Comparison of ENCODE assay signal across 8 cellular contexts in the genomic region with DNA sequence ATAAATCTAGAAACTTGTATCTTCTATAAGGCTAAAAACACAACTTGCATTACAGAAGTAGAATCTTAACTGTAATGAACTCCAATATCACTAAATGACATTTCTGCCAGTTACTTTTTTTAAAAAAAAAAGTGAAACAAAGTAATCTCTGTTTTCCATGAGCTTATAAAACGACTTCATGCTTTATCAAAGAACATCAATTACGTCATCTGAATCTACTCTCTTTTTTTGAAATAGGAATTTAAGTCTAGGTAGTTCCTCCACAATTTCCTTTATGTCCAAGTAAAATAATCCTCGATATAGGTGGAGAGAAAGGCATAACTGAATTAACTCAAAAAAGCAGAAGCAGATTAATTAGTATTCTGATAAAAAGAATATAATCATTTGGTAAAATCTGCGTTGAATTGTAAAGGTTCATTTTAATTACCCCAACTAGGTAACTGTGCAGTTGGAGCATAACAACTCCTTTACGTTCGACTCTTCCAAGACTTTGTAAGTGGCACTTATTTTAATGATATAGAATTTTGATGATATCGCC. TPM values are rescaled to one million over a fixed set of nuclear protein-coding genes. Genes with fewer than 3 reads are reported as not detected.
A peak's percentile ranks its signal among the peaks of the same experiment; 100 is the strongest.
DNase-seq lines count a peak whose midpoint lies in the region; ATAC-seq, FAIRE-seq and TF ChIP-seq lines count a peak whose summit lies in the region.

No MANE protein-coding gene starts in this region.

- CTCF ChIA-PET in CD4-positive, alpha-beta T cell (lab: Charles Lee) = no interaction called here
- CTCF ChIA-PET in OCI-LY7 (lab: Charles Lee; ENCODE audit: unreplicated experiment) = no interaction called here

- intact Hi-C loops in CD4-positive, alpha-beta T cell (cut with DNase I, micrococcal nuclease) = no loop called here
- intact Hi-C loops in OCI-LY7 (cut with micrococcal nuclease; ENCODE audit: unreplicated experiment) (no loop called here), posterior cingulate gyrus (cut with DNase I) (no loop called here)

- H3K36me3 ChIP-seq in osteoblast (ENCODE audit: insufficient read depth, low read length) (peaks cover 16% of the 10 kb centered on the region), OCI-LY7 (ENCODE audit: insufficient read depth, low read length) (no peaks in the 10 kb centered on the region)

- H3K27me3 Mint-ChIP-seq in CD4-positive, alpha-beta T cell = peaks cover 71% of the 10 kb centered on the region

- POLR2A ChIA-PET in CD4-positive, alpha-beta T cell (lab: Charles Lee) = interaction anchor here (0.8 to 1.0 kb wide), 4 partner anchors 10 to 230 kb away, joined by 3 to 4 read pairs (median 3); no protein-coding TSS in a partner anchor
- POLR2A ChIA-PET in OCI-LY7 (lab: Charles Lee) = no interaction called here

- H3K4me3 ChIP-seq in epithelial cell of esophagus (ENCODE audit: low read length) (peak overlapping the region; percentile 88), osteoblast (ENCODE audit: insufficient read depth, low read length) (peak overlapping the region; percentile 91), OCI-LY7 (ENCODE audit: low read depth, low read length, poor library complexity, severe bottlenecking) (no peak overlapping the region)

- TF ChIP-seq CTCF in CD4-positive, alpha-beta T cell (IDR thresholded peaks at IDR 0.05) = no peak
- TF ChIP-seq CTCF in epithelial cell of esophagus (IDR thresholded peaks at IDR 0.05; ENCODE audit: insufficient read depth, low read depth, low read length, missing control alignments) (no peak), osteoblast (IDR thresholded peaks at IDR 0.05; ENCODE audit: extremely low read depth, low read depth, low read length) (no peak), OCI-LY7 (conservative IDR thresholded peaks at IDR 0.05; ENCODE audit: low read length) (no peak)

- H3K4me2 ChIP-seq in osteoblast (ENCODE audit: insufficient read depth, low read length) = peak overlapping the region; percentile 99
- no peak overlapping the region for H3K4me2 ChIP-seq in OCI-LY7 (ENCODE audit: low read length)

- peak; percentile 78 for FAIRE-seq in RCC 7860 (lab: Jason Lieb, UNC)

- ATAC-seq in CD4-positive, alpha-beta T cell (ENCODE audit: poor library complexity) = no peak
- no peak for ATAC-seq in GM19455 (IDR thresholded peaks at IDR 0.05; ENCODE audit: unreplicated experiment)

- peaks cover 77% of the 10 kb centered on the region for H3K27me3 ChIP-seq in CD4-positive, alpha-beta T cell (ENCODE audit: control insufficient read depth, insufficient read depth, low read length)
- H3K27me3 ChIP-seq in osteoblast (ENCODE audit: insufficient read depth, low read length) = no peaks in the 10 kb centered on the region

- H3K4me1 ChIP-seq in osteoblast (ENCODE audit: insufficient read depth, low read length) (peaks cover 64% of the 10 kb centered on the region), OCI-LY7 (ENCODE audit: insufficient read depth, low read length, poor library complexity, severe bottlenecking) (no peaks in the 10 kb centered on the region)

- no peaks in the 10 kb centered on the region for H3K9me3 Mint-ChIP-seq in CD4-positive, alpha-beta T cell

- no peak for DNase-seq in CD4-positive, alpha-beta T cell
- no peak for DNase-seq in RCC 7860 (ENCODE audit: low spot score)
- DNase-seq in epithelial cell of esophagus (ENCODE audit: low read depth) = no peak
- DNase-seq in osteoblast (ENCODE audit: insufficient read length, low spot score, missing footprints) = peak; percentile 71
- no peak for DNase-seq in OCI-LY7 (ENCODE audit: low spot score)
- no peak for DNase-seq in stimulated activated CD4-positive, alpha-beta T cell treated with anti-CD3 and anti-CD28 coated beads, Interleukin-2, amount 100 ng/mL, for 48 hours
- DNase-seq in posterior cingulate gyrus = no peak

- H2AFZ ChIP-seq in osteoblast (ENCODE audit: low read length) (no peak overlapping the region), OCI-LY7 (ENCODE audit: low read length) (no peak overlapping the region)

- H3K27ac Mint-ChIP-seq in CD4-positive, alpha-beta T cell = no peak overlapping the region

- BruUV-seq in OCI-LY7 (replicated peaks; lab: Mats Ljungman, UMichigan) = no TSS peak

- H3K4me3 Mint-ChIP-seq in CD4-positive, alpha-beta T cell = peak overlapping the region; percentile 82

- H3K9me3 ChIP-seq in CD4-positive, alpha-beta T cell (ENCODE audit: control insufficient read depth, low read length) = no peaks in the 10 kb centered on the region
- H3K9me3 ChIP-seq in osteoblast (ENCODE audit: low read depth, low read length) (no peaks in the 10 kb centered on the region), OCI-LY7 (ENCODE audit: low read length) (no peaks in the 10 kb centered on the region)

- H3K27ac ChIP-seq in CD4-positive, alpha-beta T cell (ENCODE audit: low read depth, low read length) = no peak overlapping the region
- H3K27ac ChIP-seq in osteoblast (ENCODE audit: low read depth, low read length) (peak overlapping the region; percentile 91), OCI-LY7 (ENCODE audit: low read depth, low read length, poor library complexity, severe bottlenecking) (no peak overlapping the region)

- no peaks in the 10 kb centered on the region for H3K36me3 Mint-ChIP-seq in CD4-positive, alpha-beta T cell (ENCODE audit: low read depth)

- H3K79me2 ChIP-seq in osteoblast (ENCODE audit: insufficient read depth, low read length) = peaks cover 63% of the 10 kb centered on the region
- no peaks in the 10 kb centered on the region for H3K79me2 ChIP-seq in OCI-LY7 (ENCODE audit: insufficient read depth, low read depth, low read length)

- no peaks in the 10 kb centered on the region for H3K9me2 ChIP-seq in OCI-LY7 (ENCODE audit: insufficient read depth, low read length)

- H4K20me1 ChIP-seq in osteoblast (ENCODE audit: insufficient read depth, low read length) (peaks cover 18% of the 10 kb centered on the region), OCI-LY7 (ENCODE audit: insufficient read depth, low read length) (no peaks in the 10 kb centered on the region)

- H3K4me1 Mint-ChIP-seq in CD4-positive, alpha-beta T cell (ENCODE audit: low read depth) = peaks cover 20% of the 10 kb centered on the region

RNA-seq across cellular contexts. Expression of gene UACA, which starts 1.4 kb away (rescaled TPM):
- total RNA-seq in CD4-positive, alpha-beta T cell = 1 to 10 TPM; 1.1 to 1.5 TPM
- 158 and 161 TPM in 2 replicates for total RNA-seq in osteoblast
- total RNA-seq in OCI-LY7 (2014; rRNA removed; shearing (Covaris generic)) = not detected in 2 replicates
- total RNA-seq in OCI-LY7 (2022) = not detected in 2 replicates

Comparison
In these comparisons a context has a peak if more than half of its experiments do, and no peak if none do; other contexts are left out.
1. RNA of gene UACA, which starts 1.4 kb away (total RNA-seq): 158 to 161 TPM in osteoblast; 1.1 to 1.5 TPM in CD4-positive, alpha-beta T cell and not detected in OCI-LY7; every median in the first group is over 10 times any median in the second.